In the genomic region with DNA sequence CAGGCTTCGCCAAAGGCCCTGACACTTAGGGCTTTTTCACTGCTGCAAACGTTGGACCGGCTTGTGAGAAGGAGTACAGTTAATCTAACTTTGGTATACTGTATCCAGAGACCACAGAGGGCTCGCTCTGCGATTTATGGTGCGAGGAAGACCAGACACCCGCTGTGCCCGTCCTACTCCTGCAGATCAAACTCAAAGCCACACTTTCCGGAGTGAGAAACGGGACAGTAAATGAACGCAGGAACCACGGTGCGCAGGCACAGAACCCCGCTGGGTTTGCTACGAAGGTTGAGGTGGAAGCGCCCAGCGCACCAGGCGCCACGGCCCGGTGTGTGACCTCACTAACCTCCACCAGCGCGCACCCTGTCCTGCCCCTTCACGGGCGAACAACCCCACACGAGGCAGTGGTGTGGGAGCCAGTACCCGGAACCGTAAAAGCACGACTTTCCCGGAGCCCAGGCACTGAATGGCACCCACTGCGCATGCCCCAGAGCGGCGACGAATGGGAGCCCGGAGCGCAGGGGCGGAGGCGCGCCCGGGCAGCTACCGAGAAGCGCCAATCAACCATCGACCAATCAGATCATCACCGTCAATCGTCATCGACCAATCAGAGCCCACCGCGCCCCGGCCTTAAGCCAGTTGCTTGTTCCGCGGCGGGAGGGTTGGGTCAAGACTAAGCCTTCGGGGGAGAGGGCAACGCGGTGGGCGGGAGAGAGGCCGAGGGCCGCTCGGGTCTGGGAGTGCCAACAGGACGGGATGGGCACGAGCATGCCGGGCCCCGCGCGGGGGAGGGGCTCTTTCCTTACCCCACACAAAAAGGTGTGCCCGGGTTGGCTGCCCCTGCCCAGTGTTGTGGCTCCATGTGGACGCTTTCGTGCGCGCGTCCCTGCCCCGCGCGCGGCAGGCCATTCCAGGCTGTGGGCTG, we compare ENCODE assay signal across 8 cellular contexts.
A peak's percentile ranks its signal among the peaks of the same experiment; 100 is the strongest.
DNase-seq lines count a peak whose midpoint lies in the region; ATAC-seq and TF ChIP-seq lines count a peak whose summit lies in the region.

No MANE protein-coding gene starts in this region.

- H3K36me3 Mint-ChIP-seq in central memory CD8-positive, alpha-beta T cell (ENCODE audit: insufficient read depth), result peaks cover 10% of the 10 kb centered on the region

- H3K4me1 Mint-ChIP-seq in central memory CD8-positive, alpha-beta T cell, result peaks cover 8% of the 10 kb centered on the region

- peak; percentile 93 for ATAC-seq in GM19025 (IDR thresholded peaks at IDR 0.05; ENCODE audit: low read depth, unreplicated experiment)
- ATAC-seq in HG03280 (IDR thresholded peaks at IDR 0.05; ENCODE audit: unreplicated experiment), result peak; percentile 94
- ATAC-seq in central memory CD8-positive, alpha-beta T cell (replicated peaks; ENCODE audit: extremely low read depth, poor library complexity, severe bottlenecking), result peak; percentile 84

- peak overlapping the region; percentile 61 for H3K27ac Mint-ChIP-seq in central memory CD8-positive, alpha-beta T cell (ENCODE audit: low read depth)

- no peak for TF ChIP-seq CTCF in AG09319 (IDR thresholded peaks at IDR 0.05; ENCODE audit: low read depth, low read length)

- H3K9me3 Mint-ChIP-seq in central memory CD8-positive, alpha-beta T cell, result no peaks in the 10 kb centered on the region

- H3K27me3 Mint-ChIP-seq in central memory CD8-positive, alpha-beta T cell, result no peaks in the 10 kb centered on the region

- H3K4me3 Mint-ChIP-seq in central memory CD8-positive, alpha-beta T cell, result peak overlapping the region; percentile 79

- DNase-seq in AG09319 (ENCODE audit: extremely low read depth, low read depth) (peak; percentile 73), NCI-H345 (lab: John Stamatoyannopoulos, UW) (peak; percentile 93), islet precursor cell (peak; percentile 96)
- DNase-seq in activated CD4-positive, CD25-positive, alpha-beta regulatory T cell (lab: John Stamatoyannopoulos, UW), result peak; percentile 67 to 76 (median 72)
- peak; percentile 70 to 80 for DNase-seq in central memory CD8-positive, alpha-beta T cell (ENCODE audit: low spot score in 2 of 2)
- peak; percentile 80 for DNase-seq in stimulated activated CD4-positive, alpha-beta T cell treated with anti-CD3 and anti-CD28 coated beads, Interleukin-12 subunit alpha, Interleukin-12 subunit beta, amount 100 ng/mL, for 4 hours

Comparison
In these comparisons a context has a peak if more than half of its experiments do, and no peak if none do; other contexts are left out.
1. Peak in every context shown above with its lines: DNase-seq and ATAC-seq.